22 cellular contexts compared by ENCODE assay signal in genomic region chr4:85128246-85129204, GRCh38.
DNase-seq lines count a peak whose midpoint lies in the region; ATAC-seq, FAIRE-seq and TF ChIP-seq lines count a peak whose summit lies in the region.
"Had no signal": no experiment of that assay in that cellular context is flagged by ENCODE, and none has a peak within 500 bp of the region (broad histone marks: within the 10 kb centered on the region; RNA-seq: fewer than 3 reads in every experiment).

No MANE protein-coding gene starts in this region.

- H4K20me1 ChIP-seq in H1 (replicated peaks in 1 of 2; ENCODE audit: control insufficient read depth in 1 of 2, insufficient read depth in 2 of 2, low read length in 2 of 2) (no peaks in the 10 kb centered on the region), neural progenitor cell (ENCODE audit: low read depth) (no peaks in the 10 kb centered on the region)

- H3K27ac ChIP-seq in H1 (ENCODE audit: low read depth, low read length): no peak overlapping the region
- peak overlapping the region; percentile 62 for H3K27ac ChIP-seq in neural progenitor cell
- H3K27ac ChIP-seq: breast epithelium, C4-2B, colonic mucosa, left lung, prostate gland, uterus had no signal

- no peak overlapping the region; the same call in 1 of the 2 replicates for H2BK20ac ChIP-seq in H1 (ENCODE audit: low read length)

- H3K4me3 Mint-ChIP-seq in neural progenitor cell: no peak overlapping the region
- H3K4me3 Mint-ChIP-seq: activated T-cell treated with anti-CD3 and anti-CD28 coated beads, Interleukin-2, amount 50 U/mL, for 24 hours; stimulated activated effector memory CD8-positive, alpha-beta T cell treated with anti-CD3 and anti-CD28 coated beads, Interleukin-12 subunit alpha, Interleukin-12 subunit beta, amount 100 ng/mL, for 72 hours had no signal

- H3K18ac ChIP-seq in H1 (ENCODE audit: extremely low read depth, low read length): peak overlapping the region; percentile 78

- no peak overlapping the region for H4K8ac ChIP-seq in H1 (ENCODE audit: extremely low read depth, insufficient read depth, low read length)

- 0 out of 2 replicates have a peak overlapping the region, but pooled peaks have one; percentile 30 for H2BK5ac ChIP-seq in H1 (ENCODE audit: low read depth, low read length)

- POLR2A ChIA-PET in H1 (lab: Charles Lee; ENCODE audit: partially characterized antibody): no interaction called here

- TF ChIP-seq CTCF in H1 (IDR thresholded peaks at IDR 0.05; ENCODE audit: control extremely low read depth in 1 of 3, insufficient read depth in 1 of 3, low read depth in 1 of 3, low read length in 3 of 3): no peak
- no peak for TF ChIP-seq CTCF in neural progenitor cell (IDR thresholded peaks at IDR 0.05)

- H3K4me1 ChIP-seq in HAP-1 (peaks cover 13% of the 10 kb centered on the region), H1 (replicated peaks in 1 of 4; ENCODE audit: control insufficient read depth in 3 of 4, insufficient read depth in 4 of 4, low read length in 3 of 4) (peaks cover 2 to 16% (median 10%) of the 10 kb centered on the region in 4 experiments; a peak in 5 of 7 replicates), neural progenitor cell (peaks cover 53% of the 10 kb centered on the region)
- H3K4me1 ChIP-seq: breast epithelium, colonic mucosa, left lung, prostate gland, uterus had no signal

- DNase-seq in HAP-1 (ENCODE audit: low spot score in 2 of 2) (peak; percentile 44 to 54), NCI-H82 treated with DMSO at 0.1 percent for 48 hours (lab: John Stamatoyannopoulos, UW; ENCODE audit: unreplicated experiment) (peak; percentile 57), H1 (ENCODE audit: low read depth in 1 of 2, low spot score in 2 of 2) (no peak), neural progenitor cell (ENCODE audit: low spot score) (peak; percentile 37), NCI-H2081 (lab: John Stamatoyannopoulos, UW) (no peak), DMS153 treated with DMSO at 0.1 percent for 48 hours (lab: John Stamatoyannopoulos, UW; ENCODE audit: unreplicated experiment) (no peak), cerebellar nuclear complex (lab: John Stamatoyannopoulos, UW) (no peak)
- DNase-seq: activated CD4-positive, CD25-positive, alpha-beta regulatory T cell treated with anti-CD3 and anti-CD28 coated beads, Interleukin-2, amount 50 U/mL, for 72 hours; activated naive CD4-positive, alpha-beta T cell treated with Interleukin-2 at 50 U/mL for 16 hours; activated T-cell treated with anti-CD3 and anti-CD28 coated beads, Interleukin-2, amount 50 U/mL, for 24 hours; colonic mucosa; GOT3; NCI-H1092; NCI-H1930; uterus had no signal

- H3K79me1 ChIP-seq in H1 (ENCODE audit: low read depth, low read length): no peaks in the 10 kb centered on the region

- H3K4ac ChIP-seq in H1 (replicated peaks; ENCODE audit: insufficient read length, low read depth, low read length): no peak overlapping the region

- H3K23me2 ChIP-seq in H1 (ENCODE audit: low read depth, low read length): no peaks in the 10 kb centered on the region

- no peak for ATAC-seq in GM21529 (IDR thresholded peaks at IDR 0.05; ENCODE audit: unreplicated experiment)
- ATAC-seq: stimulated activated effector memory CD8-positive, alpha-beta T cell treated with anti-CD3 and anti-CD28 coated beads, Interleukin-12 subunit alpha, Interleukin-12 subunit beta, amount 100 ng/mL, for 72 hours had no signal

- H3K79me2 ChIP-seq in H1 (ENCODE audit: control insufficient read depth in 1 of 2, insufficient read depth in 2 of 2, low read length in 2 of 2): no peaks in the 10 kb centered on the region
- H3K79me2 ChIP-seq in neural progenitor cell (ENCODE audit: low read depth): no peaks in the 10 kb centered on the region

- no peak overlapping the region for H3K27ac Mint-ChIP-seq in neural progenitor cell
- H3K27ac Mint-ChIP-seq: activated T-cell treated with anti-CD3 and anti-CD28 coated beads, Interleukin-2, amount 50 U/mL, for 24 hours; stimulated activated effector memory CD8-positive, alpha-beta T cell treated with anti-CD3 and anti-CD28 coated beads, Interleukin-12 subunit alpha, Interleukin-12 subunit beta, amount 100 ng/mL, for 72 hours had no signal

- peak overlapping the region; percentile 51 for H4K5ac ChIP-seq in H1 (ENCODE audit: insufficient read length, low read depth, low read length)

- no peak for TF ChIP-seq POLR2A in H1 (IDR thresholded peaks at IDR 0.05; ENCODE audit: control extremely low read depth in 1 of 2, low read depth in 2 of 2, low read length in 2 of 2)

- H3K14ac ChIP-seq in H1 (ENCODE audit: insufficient read length): no peak overlapping the region

- H4K91ac ChIP-seq in H1 (replicated peaks; ENCODE audit: insufficient read length, low read length): no peak overlapping the region

- H3K9me3 Mint-ChIP-seq in neural progenitor cell: no peaks in the 10 kb centered on the region
- H3K9me3 Mint-ChIP-seq: activated T-cell treated with anti-CD3 and anti-CD28 coated beads, Interleukin-2, amount 50 U/mL, for 24 hours had no signal

- in situ Hi-C loops in HAP-1 (cut with MboI; ENCODE audit: low sequenced_read_pairs): no loop called here

- no peak overlapping the region for H3K56ac ChIP-seq in H1 (replicated peaks; ENCODE audit: insufficient read length, low read depth, low read length)

- peak overlapping the region; percentile 22 for H2BK120ac ChIP-seq in H1 (replicated peaks; ENCODE audit: low read depth, low read length)

- H3K27me3 Mint-ChIP-seq in neural progenitor cell (ENCODE audit: insufficient read depth, low read depth): no peaks in the 10 kb centered on the region
- H3K27me3 Mint-ChIP-seq: activated T-cell treated with anti-CD3 and anti-CD28 coated beads, Interleukin-2, amount 50 U/mL, for 24 hours had no signal

- peak overlapping the region; percentile 87 for H2BK12ac ChIP-seq in H1 (ENCODE audit: low read depth, low read length)

- H3F3A ChIP-seq in neural progenitor cell (ENCODE audit: low read depth): peaks cover 57% of the 10 kb centered on the region

- H3K4me1 Mint-ChIP-seq in neural progenitor cell: peaks cover 22% of the 10 kb centered on the region
- H3K4me1 Mint-ChIP-seq: stimulated activated effector memory CD8-positive, alpha-beta T cell treated with anti-CD3 and anti-CD28 coated beads, Interleukin-12 subunit alpha, Interleukin-12 subunit beta, amount 100 ng/mL, for 72 hours had no signal

- TF ChIP-seq RAD21 in H1 (IDR thresholded peaks at IDR 0.05 in 1 of 2, conservative IDR thresholded peaks at IDR 0.05 in 1 of 2; ENCODE audit: low read depth in 2 of 2, low read length in 2 of 2): no peak

- CTCF ChIA-PET in H1 (lab: Charles Lee; ENCODE audit: partially characterized antibody): interaction anchor here (0.5 to 3.4 kb wide), 18 partner anchors 11 to 864 kb away, joined by 3 to 32 read pairs (median 3); no protein-coding TSS in a partner anchor

- H2AFZ ChIP-seq in H1 (ENCODE audit: low read length) (peak overlapping the region; percentile 17; the same call in 1 of the 2 replicates), neural progenitor cell (replicated peaks) (peak overlapping the region; percentile 43)

- H3K4me3 ChIP-seq in HAP-1 (no peak overlapping the region), H1 (ENCODE audit: extremely low read depth in 1 of 4, insufficient read depth in 2 of 4, low read depth in 3 of 4, low read length in 4 of 4) (no peak overlapping the region; a peak in 2 of 8 replicates), neural progenitor cell (peak overlapping the region; percentile 8)
- H3K4me3 ChIP-seq: breast epithelium, colonic mucosa, left lung, prostate gland, uterus had no signal

- H2BK15ac ChIP-seq in H1 (ENCODE audit: low read length): 0 out of 2 replicates have a peak overlapping the region, but pooled peaks have one; percentile 92

- H3K4me2 ChIP-seq in H1 (ENCODE audit: insufficient read depth in 1 of 2, low read depth in 2 of 2, low read length in 2 of 2): peak overlapping the region; percentile 41 to 47; a peak in 3 of 4 replicates
- H3K4me2 ChIP-seq in neural progenitor cell: peak overlapping the region; percentile 47

- 75% methylated on average over 16 of the region's 18 CpGs; no CpG with 5 or more reads in 1 of the 2 experiments for WGBS in H1 (ENCODE audit: extremely low coverage in 1 of 2, insufficient coverage in 1 of 2, insufficient read length in 1 of 2, insufficient replicate concordance in 2 of 2, low coverage in 1 of 2, low lambda C conversion rate in 2 of 2, missing lambda C conversion rate in 1 of 2), 2 experiments

- H3K9ac ChIP-seq in H1 (replicated peaks in 1 of 4; ENCODE audit: extremely low read depth in 1 of 4, low read depth in 3 of 4, low read length in 3 of 4) (no peak overlapping the region), neural progenitor cell (no peak overlapping the region)

- no peaks in the 10 kb centered on the region for H3K9me3 ChIP-seq in HAP-1
- 0 out of 4 replicates have a peak, but pooled peaks cover 0 to 2% of the 10 kb centered on the region in 2 experiments for H3K9me3 ChIP-seq in H1 (ENCODE audit: insufficient read depth in 2 of 2, low read depth in 1 of 2, low read length in 1 of 2)
- no peaks in the 10 kb centered on the region for H3K9me3 ChIP-seq in neural progenitor cell (ENCODE audit: low read depth)
- H3K9me3 ChIP-seq: breast epithelium, colonic mucosa, left lung, prostate gland, uterus had no signal

- TF ChIP-seq EP300 in H1 (IDR thresholded peaks at IDR 0.05; ENCODE audit: borderline replicate concordance in 1 of 2, low read depth in 2 of 2, low read length in 2 of 2): no peak

- H3K36me3 Mint-ChIP-seq in neural progenitor cell: no peaks in the 10 kb centered on the region
- H3K36me3 Mint-ChIP-seq: stimulated activated effector memory CD8-positive, alpha-beta T cell treated with anti-CD3 and anti-CD28 coated beads, Interleukin-12 subunit alpha, Interleukin-12 subunit beta, amount 100 ng/mL, for 72 hours had no signal

- no peak overlapping the region for H3K23ac ChIP-seq in H1 (ENCODE audit: insufficient read length)

- H3K36me3 ChIP-seq in HAP-1 (replicated peaks) (no peaks in the 10 kb centered on the region), H1 (ENCODE audit: control insufficient read depth in 2 of 4, insufficient read depth in 4 of 4, low read length in 3 of 4) (no peaks in the 10 kb centered on the region), neural progenitor cell (no peaks in the 10 kb centered on the region)
- H3K36me3 ChIP-seq: breast epithelium, colonic mucosa, left lung, prostate gland, uterus had no signal

- no peak for FAIRE-seq in H1 (lab: Jason Lieb, UNC)
- FAIRE-seq: endometrium had no signal

- H3K27me3 ChIP-seq in HAP-1 (ENCODE audit: low read depth) (peaks cover 2% of the 10 kb centered on the region; the same call in 1 of the 2 replicates), H1 (replicated peaks in 1 of 4; ENCODE audit: control insufficient read depth in 3 of 4, extremely low read depth in 1 of 4, insufficient read depth in 3 of 4, low read length in 3 of 4) (no peaks in the 10 kb centered on the region), neural progenitor cell (no peaks in the 10 kb centered on the region)
- H3K27me3 ChIP-seq: breast epithelium, colonic mucosa, left lung, uterus had no signal

- H2AK5ac ChIP-seq in H1 (ENCODE audit: low read depth, low read length): no peak overlapping the region

TF ChIP-seq in H1, 55 proteins besides CTCF, POLR2A, EP300 and RAD21 (continues in another document):
- TF ChIP-seq EGR1 (IDR thresholded peaks at IDR 0.05; ENCODE audit: borderline replicate concordance, low read depth, low read length) (no peak), MAFK (IDR thresholded peaks at IDR 0.05; ENCODE audit: low read depth, low read length) (no peak), TCF12 (IDR thresholded peaks at IDR 0.05; ENCODE audit: low read depth, low read length) (no peak), HDAC6 (IDR thresholded peaks at IDR 0.05; ENCODE audit: low read depth, low read length) (no peak)

Comparison
In these comparisons a context has a peak if more than half of its experiments do, and no peak if none do; other contexts are left out.
1. DNase-seq: peak in HAP-1 (2 of 2), NCI-H82 treated with DMSO at 0.1 percent for 48 hours (single experiment) and neural progenitor cell (single experiment); none in H1 (0 of 2), NCI-H2081 (0 of 2), DMS153 treated with DMSO at 0.1 percent for 48 hours (single experiment) and cerebellar nuclear complex (0 of 2).